ENCODE assay signal across 1 cellular context in genomic region chr10:121911421-121911697, GRCh38.
TF ChIP-seq lines count a peak whose summit lies in the region.

No MANE protein-coding gene starts in this region.

TF ChIP-seq in GM12878, 131 proteins besides CTCF, POLR2A, EP300 and RAD21:
- TF ChIP-seq NR2C2 (IDR thresholded peaks at IDR 0.05; ENCODE audit: borderline replicate concordance, control insufficient read depth, insufficient read length, low read depth) (no peak), BHLHE40 (IDR thresholded peaks at IDR 0.05; ENCODE audit: borderline replicate concordance in 1 of 2, low read depth in 2 of 2, low read length in 1 of 2) (no peak), LARP7 (IDR thresholded peaks at IDR 0.05) (no peak), SIX5 (IDR thresholded peaks at IDR 0.05; ENCODE audit: low read depth, low read length, severe bottlenecking) (no peak), EGR1 (IDR thresholded peaks at IDR 0.05; ENCODE audit: borderline replicate concordance in 1 of 2, low read depth in 2 of 2, low read length in 2 of 2) (no peak), ZZZ3 (IDR thresholded peaks at IDR 0.05; ENCODE audit: control insufficient read depth, insufficient read length, low read depth) (no peak), ZBED1 (IDR thresholded peaks at IDR 0.05; ENCODE audit: borderline replicate concordance) (no peak), YBX1 (IDR thresholded peaks at IDR 0.05) (no peak), HDAC2 (IDR thresholded peaks at IDR 0.05) (no peak), GATAD2B (conservative IDR thresholded peaks at IDR 0.05; ENCODE audit: low read depth) (no peak), GABPA (IDR thresholded peaks at IDR 0.05; ENCODE audit: low read depth) (no peak), CEBPZ (IDR thresholded peaks at IDR 0.05; ENCODE audit: low read depth, low read length) (no peak), HDAC6 (IDR thresholded peaks at IDR 0.05; ENCODE audit: unreplicated experiment) (no peak), PAX8 (IDR thresholded peaks at IDR 0.05) (no peak)
- TF ChIP-seq, protein P1, sequence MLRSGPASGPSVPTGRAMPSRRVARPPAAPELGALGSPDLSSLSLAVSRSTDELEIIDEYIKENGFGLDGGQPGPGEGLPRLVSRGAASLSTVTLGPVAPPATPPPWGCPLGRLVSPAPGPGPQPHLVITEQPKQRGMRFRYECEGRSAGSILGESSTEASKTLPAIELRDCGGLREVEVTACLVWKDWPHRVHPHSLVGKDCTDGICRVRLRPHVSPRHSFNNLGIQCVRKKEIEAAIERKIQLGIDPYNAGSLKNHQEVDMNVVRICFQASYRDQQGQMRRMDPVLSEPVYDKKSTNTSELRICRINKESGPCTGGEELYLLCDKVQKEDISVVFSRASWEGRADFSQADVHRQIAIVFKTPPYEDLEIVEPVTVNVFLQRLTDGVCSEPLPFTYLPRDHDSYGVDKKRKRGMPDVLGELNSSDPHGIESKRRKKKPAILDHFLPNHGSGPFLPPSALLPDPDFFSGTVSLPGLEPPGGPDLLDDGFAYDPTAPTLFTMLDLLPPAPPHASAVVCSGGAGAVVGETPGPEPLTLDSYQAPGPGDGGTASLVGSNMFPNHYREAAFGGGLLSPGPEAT (IDR thresholded peaks at IDR 0.05; ENCODE audit: low read depth): no peak
- TF ChIP-seq, protein P2, sequence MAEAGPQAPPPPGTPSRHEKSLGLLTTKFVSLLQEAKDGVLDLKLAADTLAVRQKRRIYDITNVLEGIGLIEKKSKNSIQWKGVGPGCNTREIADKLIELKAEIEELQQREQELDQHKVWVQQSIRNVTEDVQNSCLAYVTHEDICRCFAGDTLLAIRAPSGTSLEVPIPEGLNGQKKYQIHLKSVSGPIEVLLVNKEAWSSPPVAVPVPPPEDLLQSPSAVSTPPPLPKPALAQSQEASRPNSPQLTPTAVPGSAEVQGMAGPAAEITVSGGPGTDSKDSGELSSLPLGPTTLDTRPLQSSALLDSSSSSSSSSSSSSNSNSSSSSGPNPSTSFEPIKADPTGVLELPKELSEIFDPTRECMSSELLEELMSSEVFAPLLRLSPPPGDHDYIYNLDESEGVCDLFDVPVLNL (IDR thresholded peaks at IDR 0.05; ENCODE audit: low read depth, low read length): no peak
